ENCODE assay signal across 9 cellular contexts in the genomic region with DNA sequence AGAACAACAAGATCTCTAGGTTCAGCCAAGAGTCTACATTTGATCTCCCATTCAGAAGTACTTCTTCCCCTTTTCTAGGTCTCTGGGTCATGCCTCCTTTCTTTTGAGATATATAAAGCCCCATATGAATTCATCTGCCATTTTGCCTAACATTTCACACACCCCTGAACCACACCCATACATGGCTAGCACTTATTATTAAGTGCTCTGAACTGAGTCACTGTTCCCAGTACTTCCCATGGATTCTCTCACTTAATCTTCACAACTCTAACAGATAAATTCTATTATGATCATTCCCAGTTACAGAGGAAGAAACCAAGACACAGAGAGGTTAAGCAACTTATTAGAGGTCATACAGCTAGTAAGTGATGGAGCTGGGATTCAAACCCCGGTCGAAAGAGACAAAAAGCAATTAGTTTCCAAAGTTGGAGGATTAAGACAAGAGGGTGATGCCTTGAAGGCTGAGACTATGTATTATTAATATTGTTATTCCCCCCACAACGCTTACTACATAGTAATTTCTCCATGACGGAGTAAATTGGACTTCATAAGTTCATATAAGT. TPM values are rescaled to one million over a fixed set of nuclear protein-coding genes. Genes with fewer than 3 reads are reported as not detected.
DNase-seq lines count a peak whose midpoint lies in the region; ATAC-seq and TF ChIP-seq lines count a peak whose summit lies in the region.
"Had no signal": no experiment of that assay in that cellular context is flagged by ENCODE, and none has a peak within 500 bp of the region (broad histone marks: within the 10 kb centered on the region; RNA-seq: fewer than 3 reads in every experiment).

No MANE protein-coding gene starts in this region.

- in situ Hi-C loops in brain microvascular endothelial cell (cut with HindIII; ENCODE audit: low pct_ligation_motif_present, low sequenced_read_pairs), result no loop called here

- H2AFZ ChIP-seq in mesenchymal stem cell (ENCODE audit: low read depth, low read length), result no peak overlapping the region

- H3K4me1 Mint-ChIP-seq in activated T-cell treated with anti-CD3 and anti-CD28 coated beads, Interleukin-2, amount 50 U/mL, for 24 hours (ENCODE audit: low read depth), result peaks cover 42% of the 10 kb centered on the region

- H3K4ac ChIP-seq in mesenchymal stem cell (ENCODE audit: low read depth in 1 of 2, low read length in 2 of 2), result peak overlapping the region in 1 of 2 experiments; percentile 81

- H4K91ac ChIP-seq in mesenchymal stem cell (ENCODE audit: low read length), result no peak overlapping the region

- no peaks in the 10 kb centered on the region for H3K27me3 Mint-ChIP-seq in activated T-cell treated with anti-CD3 and anti-CD28 coated beads, Interleukin-2, amount 50 U/mL, for 24 hours

- H3K27ac ChIP-seq in brain microvascular endothelial cell (peak overlapping the region; percentile 90), mesenchymal stem cell (ENCODE audit: low read length, poor library complexity, severe bottlenecking) (peak overlapping the region; percentile 98), upper lobe of left lung (peak overlapping the region; percentile 81 to 93 (median 86))

- DNase-seq in activated T-cell treated with anti-CD3 and anti-CD28 coated beads, Interleukin-2, amount 50 U/mL, for 24 hours, result no peak
- DNase-seq in activated T-cell treated with anti-CD3 and anti-CD28 coated beads for 4 hours (no peak), brain microvascular endothelial cell (no peak), mesenchymal stem cell (peak; percentile 72), upper lobe of left lung (no peak), middle frontal gyrus (ENCODE audit: extremely low spot score, low spot score) (no peak), NCI-H2227 treated with DMSO at 0.1 percent for 48 hours (lab: John Stamatoyannopoulos, UW) (no peak)
- DNase-seq: T-helper 17 cell had no signal

- TF ChIP-seq CTCF in brain microvascular endothelial cell (IDR thresholded peaks at IDR 0.05; ENCODE audit: low read depth, low read length, missing control alignments) (no peak), upper lobe of left lung (IDR thresholded peaks at IDR 0.05) (no peak)

- H3K4me1 ChIP-seq in mesenchymal stem cell (ENCODE audit: control insufficient read depth, insufficient read depth, low read depth, low read length) (peaks cover 31% of the 10 kb centered on the region), upper lobe of left lung (peaks cover 61 to 76% (median 72%) of the 10 kb centered on the region in 4 donors)

- no peak overlapping the region for H3K14ac ChIP-seq in mesenchymal stem cell (ENCODE audit: low read length in 2 of 2)

- no peak overlapping the region for H2BK12ac ChIP-seq in mesenchymal stem cell (ENCODE audit: low read length in 2 of 2)

- H3K9me3 ChIP-seq in mesenchymal stem cell (ENCODE audit: control insufficient read depth, low read length) (no peaks in the 10 kb centered on the region), upper lobe of left lung (no peaks in the 10 kb centered on the region)

- no peaks in the 10 kb centered on the region for H3K79me1 ChIP-seq in mesenchymal stem cell (replicated peaks; ENCODE audit: low read length, poor library complexity, severe bottlenecking)

- no peaks in the 10 kb centered on the region for H3K27me3 ChIP-seq in brain microvascular endothelial cell (replicated peaks)
- no peaks in the 10 kb centered on the region for H3K27me3 ChIP-seq in mesenchymal stem cell (ENCODE audit: control insufficient read depth in 1 of 2, insufficient read depth in 1 of 2, low read length in 2 of 2)
- no peaks in the 10 kb centered on the region for H3K27me3 ChIP-seq in upper lobe of left lung

- H3K4me3 Mint-ChIP-seq in activated T-cell treated with anti-CD3 and anti-CD28 coated beads, Interleukin-2, amount 50 U/mL, for 24 hours, result no peak overlapping the region
- H3K4me3 Mint-ChIP-seq: T-helper 17 cell had no signal

- no peak overlapping the region for H2BK15ac ChIP-seq in mesenchymal stem cell (ENCODE audit: low read depth, poor library complexity, severe bottlenecking)

- no peak overlapping the region for H4K8ac ChIP-seq in mesenchymal stem cell (ENCODE audit: low read length)

- H3K18ac ChIP-seq in mesenchymal stem cell (ENCODE audit: low read depth in 1 of 2, low read length in 2 of 2), result peak overlapping the region in 1 of 2 experiments; percentile 41

- H3K36me3 ChIP-seq in brain microvascular endothelial cell (replicated peaks) (peaks cover 29% of the 10 kb centered on the region), mesenchymal stem cell (ENCODE audit: control insufficient read depth in 1 of 2, insufficient read depth in 2 of 2, low read depth in 1 of 2, low read length in 2 of 2) (peaks cover 23 to 25% of the 10 kb centered on the region in 2 experiments), upper lobe of left lung (peaks cover 0 to 2% (median 0%) of the 10 kb centered on the region in 4 donors)

- no peak for TF ChIP-seq EP300 in upper lobe of left lung (IDR thresholded peaks at IDR 0.05)

- H2AK5ac ChIP-seq in mesenchymal stem cell (ENCODE audit: low read length, severe bottlenecking), result peak overlapping the region; percentile 88

- no peaks in the 10 kb centered on the region for H3K9me3 Mint-ChIP-seq in activated T-cell treated with anti-CD3 and anti-CD28 coated beads, Interleukin-2, amount 50 U/mL, for 24 hours

- peaks cover 30% of the 10 kb centered on the region for H3K36me3 Mint-ChIP-seq in activated T-cell treated with anti-CD3 and anti-CD28 coated beads, Interleukin-2, amount 50 U/mL, for 24 hours (ENCODE audit: low read depth)

- no peak overlapping the region for H3K23ac ChIP-seq in mesenchymal stem cell (ENCODE audit: low read length in 2 of 2)

- H3K4me3 ChIP-seq in brain microvascular endothelial cell (ENCODE audit: low read depth, low read length), result no peak overlapping the region
- H3K4me3 ChIP-seq in mesenchymal stem cell (ENCODE audit: insufficient read depth in 1 of 2, low read depth in 1 of 2, low read length in 2 of 2), result peak overlapping the region in 1 of 2 experiments; percentile 10
- no peak overlapping the region for H3K4me3 ChIP-seq in upper lobe of left lung

- H2BK5ac ChIP-seq in mesenchymal stem cell (ENCODE audit: low read depth, low read length, poor library complexity, severe bottlenecking), result peak overlapping the region; percentile 52

- H3K27ac Mint-ChIP-seq in activated T-cell treated with anti-CD3 and anti-CD28 coated beads, Interleukin-2, amount 50 U/mL, for 24 hours, result peak overlapping the region; percentile 27
- H3K27ac Mint-ChIP-seq: T-helper 17 cell had no signal

- no peak for TF ChIP-seq POLR2A in upper lobe of left lung (IDR thresholded peaks at IDR 0.05)

- H3K4me2 ChIP-seq in mesenchymal stem cell (ENCODE audit: low read length, poor library complexity, severe bottlenecking), result no peak overlapping the region

- H3K9ac ChIP-seq in mesenchymal stem cell (ENCODE audit: low read length), result peak overlapping the region; percentile 86

- peak overlapping the region; percentile 27 for H2BK120ac ChIP-seq in mesenchymal stem cell (ENCODE audit: low read depth, low read length)

- WGBS in mesenchymal stem cell, result no CpG with 5 or more reads among the region's 4 CpGs
- WGBS in upper lobe of left lung, 2 donors, result 93 to 95% methylated on average over 4 of the region's 4 CpGs

- ATAC-seq in upper lobe of left lung (ENCODE audit: low FRiP score in 2 of 2) (peak in 1 of 2 donors; percentile 38), GM21576 (IDR thresholded peaks at IDR 0.05; ENCODE audit: unreplicated experiment) (no peak)
- ATAC-seq: T-helper 17 cell had no signal

RNA-seq across cellular contexts. Expression of a gene that starts 17.2 kb away (rescaled TPM):
- polyA plus RNA-seq in mesenchymal stem cell (2013, experiment 1 of 2), result 151 TPM
- polyA plus RNA-seq in mesenchymal stem cell (2013, experiment 2 of 2), result 144 TPM
- total RNA-seq in upper lobe of left lung, result 100 to 1,000 TPM in 4 of 6 donors, 10 to 100 TPM in 2; 83.9 to 168 (median 129) TPM

RNA-seq across cellular contexts. Expression of a gene that starts 31.5 kb away (rescaled TPM):
- polyA plus RNA-seq in mesenchymal stem cell (2013, experiment 1 of 2), result 8.3 TPM
- 8.3 TPM for polyA plus RNA-seq in mesenchymal stem cell (2013, experiment 2 of 2)
- 1 to 10 TPM in 5 of 6 donors, not detected in 1; 1.3 to 3.3 (median 2.3) TPM for total RNA-seq in upper lobe of left lung
